ENCODE assay signal across 20 cellular contexts in genomic region chr18:75131455-75132000, GRCh38.
A peak's percentile ranks its signal among the peaks of the same experiment; 100 is the strongest.
DNase-seq lines count a peak whose midpoint lies in the region; ATAC-seq and TF ChIP-seq lines count a peak whose summit lies in the region.
"Had no signal": no experiment of that assay in that cellular context is flagged by ENCODE, and none has a peak within 500 bp of the region (broad histone marks: within the 10 kb centered on the region; RNA-seq: fewer than 3 reads in every experiment).

No MANE protein-coding gene starts in this region.

- TF ChIP-seq CTCF in WERI-Rb-1 (IDR thresholded peaks at IDR 0.05; ENCODE audit: low read depth, low read length) = no peak
- TF ChIP-seq CTCF in fibroblast of villous mesenchyme (IDR thresholded peaks at IDR 0.05; ENCODE audit: insufficient read depth, low read depth, low read length) = no peak

- peaks cover 3 to 12% (median 8%) of the 10 kb centered on the region in 3 donors for H3K4me1 ChIP-seq in skeletal muscle tissue (ENCODE audit: control insufficient read depth in 3 of 3, insufficient read depth in 3 of 3, low read length in 3 of 3)

- no peak overlapping the region for H3K4me3 ChIP-seq in WERI-Rb-1 (ENCODE audit: low read depth, low read length)
- peak overlapping the region; percentile 27 for H3K4me3 ChIP-seq in fibroblast of villous mesenchyme (ENCODE audit: low read depth, low read length)
- H3K4me3 ChIP-seq in skeletal muscle tissue (ENCODE audit: low read length in 3 of 3) = peak overlapping the region in 2 of 3 donors; percentile 27 to 41
- H3K4me3 ChIP-seq: hepatocyte had no signal

- H3K36me3 ChIP-seq in WERI-Rb-1 (no peaks in the 10 kb centered on the region), skeletal muscle tissue (ENCODE audit: control insufficient read depth in 3 of 3, insufficient read depth in 3 of 3, low read length in 3 of 3) (no peaks in the 10 kb centered on the region)

- no peaks in the 10 kb centered on the region for H3K9me3 Mint-ChIP-seq in activated T-cell treated with anti-CD3 and anti-CD28 coated beads, Interleukin-2, amount 50 U/mL, for 24 hours
- H3K9me3 Mint-ChIP-seq: activated naive CD4-positive, alpha-beta T cell treated with anti-CD3 and anti-CD28 coated beads, Interleukin-2, amount 50 U/mL, for 24 hours; activated T-cell treated with anti-CD3 and anti-CD28 coated beads, Interleukin-2, amount 50 U/mL, for 4 hours had no signal

- H3K27ac ChIP-seq in WERI-Rb-1 (no peak overlapping the region), skeletal muscle tissue (ENCODE audit: low read depth, low read length) (no peak overlapping the region)
- H3K27ac ChIP-seq: hepatocyte had no signal

- H3K4me3 Mint-ChIP-seq in activated T-cell treated with anti-CD3 and anti-CD28 coated beads, Interleukin-2, amount 50 U/mL, for 24 hours = no peak overlapping the region
- H3K4me3 Mint-ChIP-seq: activated naive CD4-positive, alpha-beta T cell treated with anti-CD3 and anti-CD28 coated beads, Interleukin-2, amount 50 U/mL, for 24 hours; activated T-cell treated with anti-CD3 and anti-CD28 coated beads, Interleukin-2, amount 50 U/mL, for 4 hours; B cell; brain; H9; nephron progenitor cell had no signal

- no peak overlapping the region for H3K9ac ChIP-seq in skeletal muscle tissue (ENCODE audit: low read depth in 1 of 3, low read length in 3 of 3)

- H3K27ac Mint-ChIP-seq in activated T-cell treated with anti-CD3 and anti-CD28 coated beads, Interleukin-2, amount 50 U/mL, for 24 hours = no peak overlapping the region
- H3K27ac Mint-ChIP-seq: activated naive CD4-positive, alpha-beta T cell treated with anti-CD3 and anti-CD28 coated beads, Interleukin-2, amount 50 U/mL, for 24 hours; B cell; H9; nephron progenitor cell had no signal

- H3K27me3 ChIP-seq in WERI-Rb-1 (ENCODE audit: insufficient read depth, low read depth, severe bottlenecking) (no peaks in the 10 kb centered on the region), skeletal muscle tissue (ENCODE audit: control insufficient read depth in 3 of 3, insufficient read depth in 3 of 3, low read length in 3 of 3) (peaks cover 10 to 33% (median 15%) of the 10 kb centered on the region in 3 donors)
- H3K27me3 ChIP-seq: hepatocyte had no signal

- H3K4me1 Mint-ChIP-seq in activated T-cell treated with anti-CD3 and anti-CD28 coated beads, Interleukin-2, amount 50 U/mL, for 24 hours (ENCODE audit: low read depth) = peaks cover 1% of the 10 kb centered on the region
- H3K4me1 Mint-ChIP-seq: B cell, H9 had no signal

- no peaks in the 10 kb centered on the region for H3K36me3 Mint-ChIP-seq in activated T-cell treated with anti-CD3 and anti-CD28 coated beads, Interleukin-2, amount 50 U/mL, for 24 hours (ENCODE audit: low read depth)
- H3K36me3 Mint-ChIP-seq: activated naive CD4-positive, alpha-beta T cell treated with anti-CD3 and anti-CD28 coated beads, Interleukin-2, amount 50 U/mL, for 24 hours; brain had no signal

- H3K27me3 Mint-ChIP-seq in activated T-cell treated with anti-CD3 and anti-CD28 coated beads, Interleukin-2, amount 50 U/mL, for 24 hours = peaks cover under 1% of the 10 kb centered on the region
- H3K27me3 Mint-ChIP-seq: activated naive CD4-positive, alpha-beta T cell treated with anti-CD3 and anti-CD28 coated beads, Interleukin-2, amount 50 U/mL, for 24 hours had no signal

- peak; percentile 9 for DNase-seq in EH (ENCODE audit: low read depth)
- DNase-seq in WERI-Rb-1 = peak; percentile 7
- DNase-seq in fibroblast of villous mesenchyme (ENCODE audit: low read depth) = no peak
- DNase-seq in activated T-cell treated with anti-CD3 and anti-CD28 coated beads, Interleukin-2, amount 50 U/mL, for 24 hours = no peak
- DNase-seq: activated T-cell treated with anti-CD3 and anti-CD28 coated beads, Interleukin-2, amount 50 U/mL, for 4 hours; GF-D8; H9; mesendoderm; NCI-H1436 treated with DMSO at 0.1 percent for 48 hours; NCI-H2227 treated with DMSO at 0.1 percent for 48 hours; nephron progenitor cell; SW 1271 had no signal

- ATAC-seq in GM21447 (IDR thresholded peaks at IDR 0.05; ENCODE audit: unreplicated experiment) (no peak), HG02623 (IDR thresholded peaks at IDR 0.05; ENCODE audit: unreplicated experiment) (no peak)
- ATAC-seq: activated T-cell treated with anti-CD3 and anti-CD28 coated beads, Interleukin-2, amount 50 U/mL, for 4 hours; esophagus mucosa had no signal

- H3K9me3 ChIP-seq in WERI-Rb-1 (ENCODE audit: severe bottlenecking) (no peaks in the 10 kb centered on the region), skeletal muscle tissue (ENCODE audit: control insufficient read depth in 3 of 3, low read length in 3 of 3) (no peaks in the 10 kb centered on the region)

Comparison
In these comparisons a context has a peak if more than half of its experiments do, and no peak if none do; other contexts are left out.
1. DNase-seq: peak in EH (single experiment) and WERI-Rb-1 (single experiment); none in fibroblast of villous mesenchyme (single experiment) and activated T-cell treated with anti-CD3 and anti-CD28 coated beads, Interleukin-2, amount 50 U/mL, for 24 hours (single experiment).